In genomic region chr12:116067892-116068291, GRCh38 we compare ENCODE assay signal across 24 cellular contexts.
A peak's percentile ranks its signal among the peaks of the same experiment; 100 is the strongest.
DNase-seq lines count a peak whose midpoint lies in the region; ATAC-seq lines count a peak whose summit lies in the region.
"Had no signal": no experiment of that assay in that cellular context is flagged by ENCODE, and none has a peak within 500 bp of the region (broad histone marks: within the 10 kb centered on the region; RNA-seq: fewer than 3 reads in every experiment).

No MANE protein-coding gene starts in this region.

- no peak overlapping the region for H3K4me3 ChIP-seq in naive thymus-derived CD4-positive, alpha-beta T cell (ENCODE audit: low read length)
- H3K4me3 ChIP-seq: A549; BLaER1 treated with 17β-estradiol and CSF1 and Interleukin-3, amounts not matched to agents 10 nM and 100 nM; breast epithelium; heart left ventricle; upper lobe of left lung had no signal

- no peak overlapping the region for H3K27ac ChIP-seq in naive thymus-derived CD4-positive, alpha-beta T cell (ENCODE audit: low read depth, low read length)
- H3K27ac ChIP-seq: A549, breast epithelium, heart left ventricle, upper lobe of left lung had no signal

- H3K27ac Mint-ChIP-seq in naive thymus-derived CD4-positive, alpha-beta T cell = peak overlapping the region in 4 of 9 donors; percentile 2 to 61 (median 10)
- H3K27ac Mint-ChIP-seq: dendritic cell treated with granulocyte-macrophage colony-stimulating factor and Interleukin-4, amounts not matched to agents 40 ng/mL and 50 ng/mL, for 4 days; WTC11 had no signal

- POLR2A ChIA-PET in naive thymus-derived CD4-positive, alpha-beta T cell (lab: Charles Lee) = interaction anchor here (0.6 kb wide), 3 partner anchors 62 to 538 kb away, joined by 3 to 4 read pairs (median 3); no protein-coding TSS in a partner anchor

- H3K9me3 Mint-ChIP-seq in naive thymus-derived CD4-positive, alpha-beta T cell = no peaks in the 10 kb centered on the region
- H3K9me3 Mint-ChIP-seq: dendritic cell treated with granulocyte-macrophage colony-stimulating factor and Interleukin-4, amounts not matched to agents 40 ng/mL and 50 ng/mL, for 4 days; WTC11 had no signal

- DNase-seq in left ventricle myocardium superior = no peak
- no peak for DNase-seq in cardiac septum (ENCODE audit: low spot score)
- DNase-seq in dermis blood vessel endothelial cell = peak; percentile 65
- no peak for DNase-seq in naive thymus-derived CD4-positive, alpha-beta T cell
- no peak for DNase-seq in NCI-H2081 (lab: John Stamatoyannopoulos, UW)
- DNase-seq: activated CD4-positive, alpha-beta T cell treated with anti-CD3 and anti-CD28 coated beads, Interleukin-2, amount 50 U/mL, for 48 hours; activated gamma-delta T cell; amniotic stem cell; Caco-2; heart left ventricle; NCI-H1092; NCI-H2029; NCI-H446; PC-3; upper lobe of left lung had no signal

- no peaks in the 10 kb centered on the region for H3K36me3 ChIP-seq in naive thymus-derived CD4-positive, alpha-beta T cell (ENCODE audit: control insufficient read depth in 2 of 3, insufficient read depth in 3 of 3, low read length in 3 of 3)
- H3K36me3 ChIP-seq: breast epithelium, heart left ventricle, upper lobe of left lung had no signal

- ATAC-seq in left ventricle myocardium superior (peak; percentile 39), HG02981 (IDR thresholded peaks at IDR 0.05; ENCODE audit: unreplicated experiment) (no peak), GM19035 (IDR thresholded peaks at IDR 0.05; ENCODE audit: unreplicated experiment) (no peak), HG02870 (IDR thresholded peaks at IDR 0.05; ENCODE audit: unreplicated experiment) (no peak)
- peak; percentile 46 for ATAC-seq in naive thymus-derived CD4-positive, alpha-beta T cell
- ATAC-seq: A549, left lobe of liver, PC-3, WTC11 had no signal

- no peaks in the 10 kb centered on the region for H3K27me3 Mint-ChIP-seq in naive thymus-derived CD4-positive, alpha-beta T cell
- H3K27me3 Mint-ChIP-seq: dendritic cell treated with granulocyte-macrophage colony-stimulating factor and Interleukin-4, amounts not matched to agents 40 ng/mL and 50 ng/mL, for 4 days had no signal

- no peaks in the 10 kb centered on the region for H3K36me3 Mint-ChIP-seq in naive thymus-derived CD4-positive, alpha-beta T cell
- H3K36me3 Mint-ChIP-seq: WTC11 had no signal

- no peaks in the 10 kb centered on the region for H3K27me3 ChIP-seq in naive thymus-derived CD4-positive, alpha-beta T cell (ENCODE audit: control insufficient read depth in 2 of 2, insufficient read depth in 2 of 2, low read length in 2 of 2)
- H3K27me3 ChIP-seq: BLaER1 treated with 17β-estradiol and CSF1 and Interleukin-3, amounts not matched to agents 10 nM and 100 nM; breast epithelium; heart left ventricle; upper lobe of left lung had no signal

- no peaks in the 10 kb centered on the region for H3K9me3 ChIP-seq in naive thymus-derived CD4-positive, alpha-beta T cell (ENCODE audit: control insufficient read depth in 2 of 3, low read length in 3 of 3)
- H3K9me3 ChIP-seq: A549; BLaER1 treated with 17β-estradiol and CSF1 and Interleukin-3, amounts not matched to agents 10 nM and 100 nM; breast epithelium; Caco-2; heart left ventricle; upper lobe of left lung had no signal

- intact Hi-C loops in left ventricle myocardium superior (cut with micrococcal nuclease) (no loop called here), cardiac septum (cut with DNase I) (no loop called here)
- intact Hi-C loops in naive thymus-derived CD4-positive, alpha-beta T cell (cut with micrococcal nuclease) = loop anchor here in 1 of 2 donors (2.0 to 5.0 kb wide), 5 partner anchors 74 to 533 kb away; partner anchors contain the start of gene MED13L

- H3K4me1 ChIP-seq in naive thymus-derived CD4-positive, alpha-beta T cell (ENCODE audit: control insufficient read depth in 2 of 2, insufficient read depth in 2 of 2, low read length in 2 of 2) = no peaks in the 10 kb centered on the region
- H3K4me1 ChIP-seq: breast epithelium, Caco-2 had no signal

- no peak overlapping the region for H3K4me3 Mint-ChIP-seq in naive thymus-derived CD4-positive, alpha-beta T cell
- H3K4me3 Mint-ChIP-seq: dendritic cell treated with granulocyte-macrophage colony-stimulating factor and Interleukin-4, amounts not matched to agents 40 ng/mL and 50 ng/mL, for 4 days; WTC11 had no signal

- H3K4me1 Mint-ChIP-seq in naive thymus-derived CD4-positive, alpha-beta T cell = peaks cover 18 to 67% (median 47%) of the 10 kb centered on the region in 7 donors

- CTCF ChIA-PET in naive thymus-derived CD4-positive, alpha-beta T cell (lab: Charles Lee) = interaction anchor here (0.7 to 1.2 kb wide), 3 partner anchors 26 to 531 kb away, joined by 3 to 5 read pairs (median 3); no protein-coding TSS in a partner anchor

Comparison
In these comparisons a context has a peak if more than half of its experiments do, and no peak if none do; other contexts are left out.
1. ATAC-seq: peak in left ventricle myocardium superior (single experiment) and naive thymus-derived CD4-positive, alpha-beta T cell (single experiment); none in HG02981 (single experiment), GM19035 (single experiment) and HG02870 (single experiment).